ENCODE assay signal across 17 cellular contexts in genomic region chr5:143700994-143701393, GRCh38.
DNase-seq lines count a peak whose midpoint lies in the region; ATAC-seq and TF ChIP-seq lines count a peak whose summit lies in the region.
"Had no signal": no experiment of that assay in that cellular context is flagged by ENCODE, and none has a peak within 500 bp of the region (broad histone marks: within the 10 kb centered on the region; RNA-seq: fewer than 3 reads in every experiment).

No MANE protein-coding gene starts in this region.

- TF ChIP-seq CTCF in BJ (IDR thresholded peaks at IDR 0.05; ENCODE audit: insufficient read depth, low read depth, low read length) (0 out of 2 replicates have a peak, but pooled peaks have one; percentile 14), HFF-Myc (IDR thresholded peaks at IDR 0.05; ENCODE audit: low read depth, low read length, missing control alignments) (peak; percentile 11), cardiac fibroblast (IDR thresholded peaks at IDR 0.05; ENCODE audit: low read depth, low read length) (peak; percentile 14), osteoblast (IDR thresholded peaks at IDR 0.05; ENCODE audit: extremely low read depth, low read depth, low read length) (peak; percentile 39), body of pancreas (IDR thresholded peaks at IDR 0.05) (no peak)

- CTCF ChIA-PET in BJ (lab: Yijun Ruan, JAX), result interaction anchor here (0.7 kb wide), 1 partner anchor 124 kb away, joined by 6 read pairs; no protein-coding TSS in a partner anchor

- H3K4me2 ChIP-seq in osteoblast (ENCODE audit: insufficient read depth, low read length), result no peak overlapping the region

- POLR2A ChIA-PET in BJ (lab: Charles Lee), result no interaction called here

- H3K36me3 ChIP-seq in BJ (ENCODE audit: control insufficient read depth, insufficient read depth, low read length) (no peaks in the 10 kb centered on the region), osteoblast (ENCODE audit: insufficient read depth, low read length) (no peaks in the 10 kb centered on the region), body of pancreas (replicated peaks in 1 of 2; ENCODE audit: insufficient read depth in 1 of 2, low read depth in 2 of 2) (no peaks in the 10 kb centered on the region)
- H3K36me3 ChIP-seq: BE2C had no signal

- DNase-seq in BJ (ENCODE audit: low read depth), result no peak
- no peak for DNase-seq in HFF-Myc (ENCODE audit: extremely low read depth, low read depth)
- no peak for DNase-seq in cardiac fibroblast (ENCODE audit: low read depth in 2 of 2)
- DNase-seq in osteoblast (ENCODE audit: insufficient read length, low spot score, missing footprints), result no peak
- DNase-seq in body of pancreas, result no peak
- DNase-seq in stimulated activated CD4-positive, alpha-beta T cell treated with anti-CD3 and anti-CD28 coated beads, Interleukin-4, amount 100 ng/mL, for 1 hour, result no peak
- no peak for DNase-seq in activated CD4-positive, CD25-positive, alpha-beta regulatory T cell (lab: John Stamatoyannopoulos, UW)
- DNase-seq: ACHN; BE2C; DMS 273 treated with DMSO at 0.1 percent for 48 hours; H7; NCI-H2081 treated with DMSO at 0.1 percent for 48 hours; NCI-H2227 treated with DMSO at 0.1 percent for 48 hours; NCI-H524 treated with DMSO at 0.1 percent for 48 hours; NK-92 treated with Interleukin-12 subunit alpha and Interleukin-12 subunit beta, amount 100 ng/mL, for 24 hours had no signal

- H3K4me3 ChIP-seq in BJ (ENCODE audit: low read depth, low read length), result no peak overlapping the region
- no peak overlapping the region for H3K4me3 ChIP-seq in HFF-Myc (replicated peaks; ENCODE audit: low read depth, low read length)
- no peak overlapping the region for H3K4me3 ChIP-seq in cardiac fibroblast (replicated peaks in 1 of 2; ENCODE audit: low read depth in 2 of 2, low read length in 2 of 2)
- no peak overlapping the region for H3K4me3 ChIP-seq in osteoblast (ENCODE audit: insufficient read depth, low read length)
- no peak overlapping the region for H3K4me3 ChIP-seq in body of pancreas
- H3K4me3 ChIP-seq: SK-N-MC had no signal

- no peak overlapping the region for H3K27ac ChIP-seq in osteoblast (ENCODE audit: low read depth, low read length)
- H3K27ac ChIP-seq in body of pancreas, result no peak overlapping the region
- H3K27ac ChIP-seq: SK-N-MC had no signal

- intact Hi-C loops in body of pancreas (cut with DNase I), result no loop called here

- H3K79me2 ChIP-seq in osteoblast (ENCODE audit: insufficient read depth, low read length), result no peaks in the 10 kb centered on the region

- TF ChIP-seq POLR2A in body of pancreas (IDR thresholded peaks at IDR 0.05), result no peak

- WGBS in body of pancreas, 2 donors, result 65 to 73% methylated on average over 2 of the region's 2 CpGs

- no peak for ATAC-seq in body of pancreas
- ATAC-seq: Right ventricle myocardium inferior had no signal

- H3K9me3 ChIP-seq in osteoblast (ENCODE audit: low read depth, low read length) (no peaks in the 10 kb centered on the region), body of pancreas (no peaks in the 10 kb centered on the region)
- H3K9me3 ChIP-seq: BE2C had no signal

- peaks cover 5% of the 10 kb centered on the region for H3K4me1 ChIP-seq in osteoblast (ENCODE audit: insufficient read depth, low read length)
- H3K4me1 ChIP-seq in body of pancreas, result no peaks in the 10 kb centered on the region
- H3K4me1 ChIP-seq: BE2C had no signal

- no peaks in the 10 kb centered on the region for H4K20me1 ChIP-seq in osteoblast (ENCODE audit: insufficient read depth, low read length)

- no peak overlapping the region for H2AFZ ChIP-seq in osteoblast (ENCODE audit: low read length)

- H3K27me3 ChIP-seq in BJ (ENCODE audit: control insufficient read depth, insufficient read depth, low read length) (no peaks in the 10 kb centered on the region), osteoblast (ENCODE audit: insufficient read depth, low read length) (no peaks in the 10 kb centered on the region), body of pancreas (no peaks in the 10 kb centered on the region)
- H3K27me3 ChIP-seq: BE2C had no signal

Comparison
In these comparisons a context has a peak if more than half of its experiments do, and no peak if none do; other contexts are left out.
1. CTCF ChIP-seq: peak in BJ (single experiment), HFF-Myc (single experiment), cardiac fibroblast (single experiment) and osteoblast (single experiment); none in body of pancreas (0 of 7).